Comparison of ENCODE assay signal across 13 cellular contexts in the genomic region with DNA sequence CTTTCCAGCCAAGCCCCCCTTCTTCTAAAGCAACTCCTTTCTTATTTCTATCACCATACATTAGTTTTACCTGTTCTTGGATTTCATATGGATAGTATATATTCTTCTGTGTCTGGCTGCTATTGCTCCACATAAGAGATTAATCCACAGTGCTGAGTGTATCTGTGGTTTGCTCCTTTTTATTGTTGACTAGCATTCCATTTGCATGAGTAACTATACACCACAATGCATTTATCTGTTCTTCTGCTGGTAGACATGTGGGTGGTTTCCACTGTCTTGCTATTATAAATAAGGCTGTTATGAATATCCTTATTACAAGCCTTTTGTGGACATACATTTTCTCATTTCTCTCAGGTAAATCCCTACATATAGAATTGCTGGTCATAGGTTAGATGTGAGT.
A peak's percentile ranks its signal among the peaks of the same experiment; 100 is the strongest.
DNase-seq lines count a peak whose midpoint lies in the region; ATAC-seq and TF ChIP-seq lines count a peak whose summit lies in the region.
"Had no signal": no experiment of that assay in that cellular context is flagged by ENCODE, and none has a peak within 500 bp of the region (broad histone marks: within the 10 kb centered on the region; RNA-seq: fewer than 3 reads in every experiment).

No MANE protein-coding gene starts in this region.

- H4K91ac ChIP-seq in IMR-90 (ENCODE audit: insufficient read depth, low read depth, low read length) = no peak overlapping the region

- H3K23ac ChIP-seq in IMR-90 (ENCODE audit: low read depth, low read length) = no peak overlapping the region

- no peak overlapping the region for H4K5ac ChIP-seq in IMR-90 (ENCODE audit: low read depth, low read length)

- no peak overlapping the region for H3K4me3 Mint-ChIP-seq in activated CD4-positive, alpha-beta memory T cell treated with anti-CD3 and anti-CD28 coated beads, Interleukin-2, amount 10 ng/mL, durations not matched to agents 7 days and 5 days
- H3K4me3 Mint-ChIP-seq: activated naive CD4-positive, alpha-beta T cell treated with anti-CD3 and anti-CD28 coated beads, Interleukin-2, amount 10 ng/mL, durations not matched to agents 7 days and 5 days had no signal

- no peak for TF ChIP-seq POLR2A in IMR-90 (IDR thresholded peaks at IDR 0.05; ENCODE audit: low read depth, low read length)

- no peak overlapping the region for H3K27ac ChIP-seq in IMR-90 (ENCODE audit: insufficient read depth, low read length)
- H3K27ac ChIP-seq: thoracic aorta had no signal

- no peaks in the 10 kb centered on the region for H3K36me3 Mint-ChIP-seq in activated CD4-positive, alpha-beta memory T cell treated with anti-CD3 and anti-CD28 coated beads, Interleukin-2, amount 10 ng/mL, durations not matched to agents 7 days and 5 days (ENCODE audit: low read depth)
- H3K36me3 Mint-ChIP-seq: activated naive CD4-positive, alpha-beta T cell treated with anti-CD3 and anti-CD28 coated beads, Interleukin-2, amount 10 ng/mL, durations not matched to agents 7 days and 5 days had no signal

- CTCF ChIA-PET in IMR-90 (lab: Yijun Ruan, JAX) = no interaction called here
- CTCF ChIA-PET in activated CD4-positive, alpha-beta memory T cell treated with anti-CD3 and anti-CD28 coated beads, Interleukin-2, amount 10 ng/mL, durations not matched to agents 7 days and 5 days (lab: Charles Lee) = no interaction called here

- no peaks in the 10 kb centered on the region for H3K9me3 Mint-ChIP-seq in activated CD4-positive, alpha-beta memory T cell treated with anti-CD3 and anti-CD28 coated beads, Interleukin-2, amount 10 ng/mL, durations not matched to agents 7 days and 5 days
- H3K9me3 Mint-ChIP-seq: activated naive CD4-positive, alpha-beta T cell treated with anti-CD3 and anti-CD28 coated beads, Interleukin-2, amount 10 ng/mL, durations not matched to agents 7 days and 5 days had no signal

- TF ChIP-seq CTCF in IMR-90 (conservative IDR thresholded peaks at IDR 0.05; ENCODE audit: low read depth, low read length) (no peak), GM13977 (IDR thresholded peaks at IDR 0.05; ENCODE audit: extremely low read depth, insufficient read depth, missing control alignments) (no peak)

- H3K27ac Mint-ChIP-seq in activated CD4-positive, alpha-beta memory T cell treated with anti-CD3 and anti-CD28 coated beads, Interleukin-2, amount 10 ng/mL, durations not matched to agents 7 days and 5 days = no peak overlapping the region
- H3K27ac Mint-ChIP-seq: activated naive CD4-positive, alpha-beta T cell treated with anti-CD3 and anti-CD28 coated beads, Interleukin-2, amount 10 ng/mL, durations not matched to agents 7 days and 5 days had no signal

- H2AFZ ChIP-seq in IMR-90 (replicated peaks; ENCODE audit: low read length, poor library complexity) = no peak overlapping the region

- H3K4me3 ChIP-seq in IMR-90 (ENCODE audit: insufficient read depth, low read depth, low read length) = no peak overlapping the region
- H3K4me3 ChIP-seq: thoracic aorta had no signal

- ATAC-seq in IMR-90 (ENCODE audit: low read depth) = 0 out of 2 replicates have a peak, but pooled peaks have one; percentile 49

- H3K4me1 ChIP-seq in IMR-90 (ENCODE audit: control insufficient read depth, insufficient read depth, low read length) = no peaks in the 10 kb centered on the region

- TF ChIP-seq RAD21 in IMR-90 (IDR thresholded peaks at IDR 0.05; ENCODE audit: low read length) = no peak

- no peak overlapping the region for H2AK5ac ChIP-seq in IMR-90 (ENCODE audit: low read depth, low read length)

- no peak overlapping the region for H3K9ac ChIP-seq in IMR-90 (ENCODE audit: low read depth, low read length)

- no peak overlapping the region for H3K18ac ChIP-seq in IMR-90 (ENCODE audit: low read depth, low read length)

- H2BK20ac ChIP-seq in IMR-90 (ENCODE audit: low read depth, low read length) = no peak overlapping the region

- no peak overlapping the region for H2AK9ac ChIP-seq in IMR-90 (replicated peaks; ENCODE audit: low read depth, low read length, poor library complexity)

- no peak overlapping the region for H3K4me2 ChIP-seq in IMR-90 (ENCODE audit: low read depth, low read length)

- no peaks in the 10 kb centered on the region for H3K9me1 ChIP-seq in IMR-90 (ENCODE audit: insufficient read depth, low read length)

- intact Hi-C loops in IMR-90 (cut with micrococcal nuclease) = no loop called here

- no peak overlapping the region for H3K14ac ChIP-seq in IMR-90 (replicated peaks; ENCODE audit: low read depth, low read length)

- H3K36me3 ChIP-seq in IMR-90 (ENCODE audit: control insufficient read depth, insufficient read depth, low read length) = no peaks in the 10 kb centered on the region
- H3K36me3 ChIP-seq: thoracic aorta had no signal

- H2BK15ac ChIP-seq in IMR-90 (ENCODE audit: low read depth, low read length) = no peak overlapping the region

- H2BK5ac ChIP-seq in IMR-90 (ENCODE audit: low read depth, low read length, poor library complexity, severe bottlenecking) = no peak overlapping the region

- DNase-seq in AG08395 (ENCODE audit: low spot score) = peak; percentile 84
- DNase-seq in IMR-90 = peak; percentile 79
- DNase-seq in astrocyte of the hippocampus (ENCODE audit: low read depth, low spot score) = peak; percentile 75
- peak; percentile 66 for DNase-seq in glomerular visceral epithelial cell (ENCODE audit: extremely low spot score)
- DNase-seq in NCI-H1436 (lab: John Stamatoyannopoulos, UW) = no peak
- DNase-seq in NK-92 treated with Interleukin-12 subunit alpha and Interleukin-12 subunit beta, amount 100 ng/mL, for 24 hours (lab: John Stamatoyannopoulos, UW) = no peak
- no peak for DNase-seq in GM13977 (ENCODE audit: low spot score)
- no peak for DNase-seq in activated CD4-positive, alpha-beta memory T cell treated with anti-CD3 and anti-CD28 coated beads, Interleukin-2, amount 10 ng/mL, durations not matched to agents 7 days and 5 days
- DNase-seq: activated CD4-positive, alpha-beta T cell treated with anti-CD3 and anti-CD28 coated beads, Interleukin-2, amount 50 U/mL, for 4 hours; activated naive CD4-positive, alpha-beta T cell treated with anti-CD3 and anti-CD28 coated beads, Interleukin-2, amount 10 ng/mL, durations not matched to agents 7 days and 5 days; GF-D8; NCI-H1092 treated with DMSO at 0.1 percent for 48 hours had no signal

- no peak overlapping the region for H3K56ac ChIP-seq in IMR-90 (ENCODE audit: extremely low read depth, insufficient read depth, low read length)

- no TSS peak for BruUV-seq in IMR-90 (replicated peaks; lab: Mats Ljungman, UMichigan)

- H3K4me1 Mint-ChIP-seq in activated CD4-positive, alpha-beta memory T cell treated with anti-CD3 and anti-CD28 coated beads, Interleukin-2, amount 10 ng/mL, durations not matched to agents 7 days and 5 days = no peaks in the 10 kb centered on the region
- H3K4me1 Mint-ChIP-seq: activated naive CD4-positive, alpha-beta T cell treated with anti-CD3 and anti-CD28 coated beads, Interleukin-2, amount 10 ng/mL, durations not matched to agents 7 days and 5 days had no signal

- H4K20me1 ChIP-seq in IMR-90 (ENCODE audit: insufficient read depth, low read length) = no peaks in the 10 kb centered on the region

- H3K27me3 ChIP-seq in IMR-90 (ENCODE audit: control insufficient read depth, insufficient read depth, low read length) = peaks cover 24% of the 10 kb centered on the region

- H3K4ac ChIP-seq in IMR-90 (ENCODE audit: low read depth, low read length) = no peak overlapping the region

- peaks cover 15% of the 10 kb centered on the region for H3K27me3 Mint-ChIP-seq in activated CD4-positive, alpha-beta memory T cell treated with anti-CD3 and anti-CD28 coated beads, Interleukin-2, amount 10 ng/mL, durations not matched to agents 7 days and 5 days

- in situ Hi-C loops in IMR-90 (cut with MboI; ENCODE audit: low sequenced_read_pairs) (no loop called here), GM13977 (cut with MboI; ENCODE audit: low pct_unique_long_range_greater_than_20kb, low sequenced_read_pairs, unreplicated experiment) (no loop called here)

- no peak overlapping the region for H4K8ac ChIP-seq in IMR-90 (ENCODE audit: low read depth in 2 of 2, low read length in 2 of 2)

- POLR2A ChIA-PET in IMR-90 (lab: Charles Lee; ENCODE audit: unreplicated experiment) = no interaction called here
- POLR2A ChIA-PET in activated CD4-positive, alpha-beta memory T cell treated with anti-CD3 and anti-CD28 coated beads, Interleukin-2, amount 10 ng/mL, durations not matched to agents 7 days and 5 days (lab: Charles Lee) = no interaction called here

- H2BK120ac ChIP-seq in IMR-90 (ENCODE audit: low read depth, low read length) = no peak overlapping the region

- dilution Hi-C loops in IMR-90 (cut with HindIII; ENCODE audit: low sequenced_read_pairs, unreplicated experiment) = no loop called here

- H3K79me1 ChIP-seq in IMR-90 (ENCODE audit: low read depth in 1 of 2, low read length in 2 of 2) = no peaks in the 10 kb centered on the region

- H3K9me3 ChIP-seq in IMR-90 (ENCODE audit: control insufficient read depth, insufficient read depth, low read length) = no peaks in the 10 kb centered on the region
- H3K9me3 ChIP-seq: thoracic aorta had no signal

TF ChIP-seq in IMR-90, 13 proteins besides CTCF, POLR2A, EP300 and RAD21:
- peak; percentile 33; the same call in 1 of the 2 replicates for TF ChIP-seq FOS (IDR thresholded peaks at IDR 0.05; ENCODE audit: low read depth, low read length)
- TF ChIP-seq, protein P1, sequence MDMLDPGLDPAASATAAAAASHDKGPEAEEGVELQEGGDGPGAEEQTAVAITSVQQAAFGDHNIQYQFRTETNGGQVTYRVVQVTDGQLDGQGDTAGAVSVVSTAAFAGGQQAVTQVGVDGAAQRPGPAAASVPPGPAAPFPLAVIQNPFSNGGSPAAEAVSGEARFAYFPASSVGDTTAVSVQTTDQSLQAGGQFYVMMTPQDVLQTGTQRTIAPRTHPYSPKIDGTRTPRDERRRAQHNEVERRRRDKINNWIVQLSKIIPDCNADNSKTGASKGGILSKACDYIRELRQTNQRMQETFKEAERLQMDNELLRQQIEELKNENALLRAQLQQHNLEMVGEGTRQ (IDR thresholded peaks at IDR 0.05; ENCODE audit: low read depth, low read length) = no peak

Comparison
In these comparisons a context has a peak if more than half of its experiments do, and no peak if none do; other contexts are left out.
1. DNase-seq: peak in AG08395 (single experiment), IMR-90 (single experiment), astrocyte of the hippocampus (single experiment) and glomerular visceral epithelial cell (single experiment); none in NCI-H1436 (single experiment), NK-92 treated with Interleukin-12 subunit alpha and Interleukin-12 subunit beta, amount 100 ng/mL, for 24 hours (single experiment), GM13977 (single experiment) and activated CD4-positive, alpha-beta memory T cell treated with anti-CD3 and anti-CD28 coated beads, Interleukin-2, amount 10 ng/mL, durations not matched to agents 7 days and 5 days (single experiment).